In the genomic region with DNA sequence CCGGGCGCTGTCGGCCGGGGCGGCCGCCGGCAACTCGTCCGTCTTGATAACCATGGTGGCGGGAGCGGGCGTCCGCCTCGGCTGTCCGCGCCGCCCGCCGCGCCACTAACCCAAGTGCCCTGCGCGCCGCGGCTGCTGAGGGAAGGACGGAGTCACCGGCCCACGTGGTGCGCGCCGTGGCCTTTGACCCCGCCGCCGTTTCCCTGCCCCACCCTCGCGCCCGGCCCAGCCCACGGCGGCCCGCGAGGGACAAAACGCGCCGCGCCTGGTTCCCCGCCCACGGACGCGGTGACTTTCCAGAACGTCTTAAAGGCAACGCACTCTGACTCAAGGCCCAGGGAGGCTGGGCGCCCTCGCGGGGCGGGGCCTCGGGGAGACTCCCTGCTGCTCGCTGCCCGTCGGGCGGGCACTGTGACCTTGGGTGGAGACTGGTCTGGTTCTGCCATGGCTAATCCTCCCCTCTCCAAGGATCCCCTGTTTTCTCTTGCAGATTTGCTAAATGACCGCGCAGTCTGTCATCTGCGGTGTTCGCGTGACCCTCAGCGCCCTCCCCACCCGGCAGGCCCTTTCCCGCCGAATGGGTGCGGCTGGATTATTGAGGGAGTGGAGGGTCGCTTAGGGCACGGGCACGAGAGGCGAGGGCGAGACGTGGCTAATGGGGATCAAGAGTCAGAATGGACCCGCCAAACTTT, we compare ENCODE assay signal across 1 cellular context.
A peak's percentile ranks its signal among the peaks of the same experiment; 100 is the strongest.
TF ChIP-seq lines count a peak whose summit lies in the region.

TSS of gene CLUH (minus strand) at position 157 of the 692 bp plus-strand sequence. CDS start at position 54, 103 bp downstream.

TF ChIP-seq in H1, 55 proteins besides CTCF, POLR2A, EP300 and RAD21:
- TF ChIP-seq KDM1A (IDR thresholded peaks at IDR 0.05; ENCODE audit: borderline replicate concordance, low read length) (no peak), RBBP5 (IDR thresholded peaks at IDR 0.05; ENCODE audit: borderline replicate concordance, low read depth, low read length) (no peak), TBP (IDR thresholded peaks at IDR 0.05; ENCODE audit: low read depth, low read length) (0 out of 2 replicates have a peak, but pooled peaks have one; percentile 12), SIN3A (conservative IDR thresholded peaks at IDR 0.05 in 1 of 2, IDR thresholded peaks at IDR 0.05 in 1 of 2; ENCODE audit: low read depth in 1 of 2, low read length in 2 of 2) (peak in 1 of 2 experiments; percentile 44; a peak in 1 of 4 replicates), EGR1 (IDR thresholded peaks at IDR 0.05; ENCODE audit: borderline replicate concordance, low read depth, low read length) (peak; percentile 47; the same call in 1 of the 2 replicates), PHF8 (conservative IDR thresholded peaks at IDR 0.05; ENCODE audit: low read depth, low read length) (peak; percentile 10; the same call in 1 of the 2 replicates), CBX5 (IDR thresholded peaks at IDR 0.05; ENCODE audit: low read depth, low read length) (no peak), USF2 (IDR thresholded peaks at IDR 0.05; ENCODE audit: low read length) (peak; percentile 71), BACH1 (IDR thresholded peaks at IDR 0.05; ENCODE audit: low read length) (peak; percentile 56; the same call in 1 of the 2 replicates), TAF7 (optimal IDR thresholded peaks at IDR 0.05; ENCODE audit: borderline replicate concordance, low read depth, low read length) (peak; percentile 22), BRCA1 (IDR thresholded peaks at IDR 0.05; ENCODE audit: low read depth, low read length) (no peak), E2F6 (IDR thresholded peaks at IDR 0.05) (peak; percentile 94), RNF2 (IDR thresholded peaks at IDR 0.05; ENCODE audit: borderline replicate concordance, low read depth, low read length, missing control alignments, poor library complexity, severe bottlenecking) (no peak), KDM5A (IDR thresholded peaks at IDR 0.05; ENCODE audit: low read length) (no peak), YY1 (IDR thresholded peaks at IDR 0.05; ENCODE audit: low read depth, low read length) (no peak), TAF1 (IDR thresholded peaks at IDR 0.05; ENCODE audit: low read depth, low read length) (peak; percentile 52; the same call in 1 of the 2 replicates), TCF12 (IDR thresholded peaks at IDR 0.05; ENCODE audit: low read depth, low read length) (no peak), KDM4A (IDR thresholded peaks at IDR 0.05; ENCODE audit: low read depth, low read length, severe bottlenecking) (peak; percentile 75), SUZ12 (IDR thresholded peaks at IDR 0.05; ENCODE audit: low read length) (no peak), CREB1 (IDR thresholded peaks at IDR 0.05) (0 out of 2 replicates have a peak, but pooled peaks have one; percentile 4)
- TF ChIP-seq, protein P1, sequence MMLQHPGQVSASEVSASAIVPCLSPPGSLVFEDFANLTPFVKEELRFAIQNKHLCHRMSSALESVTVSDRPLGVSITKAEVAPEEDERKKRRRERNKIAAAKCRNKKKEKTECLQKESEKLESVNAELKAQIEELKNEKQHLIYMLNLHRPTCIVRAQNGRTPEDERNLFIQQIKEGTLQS (IDR thresholded peaks at IDR 0.05; ENCODE audit: insufficient read depth, low read depth, low read length) = peak; percentile 16; the same call in 1 of the 2 replicates
- TF ChIP-seq, protein P2, sequence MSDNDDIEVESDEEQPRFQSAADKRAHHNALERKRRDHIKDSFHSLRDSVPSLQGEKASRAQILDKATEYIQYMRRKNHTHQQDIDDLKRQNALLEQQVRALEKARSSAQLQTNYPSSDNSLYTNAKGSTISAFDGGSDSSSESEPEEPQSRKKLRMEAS (IDR thresholded peaks at IDR 0.05) = peak; percentile 84
